36 cellular contexts compared by ENCODE assay signal in the genomic region with DNA sequence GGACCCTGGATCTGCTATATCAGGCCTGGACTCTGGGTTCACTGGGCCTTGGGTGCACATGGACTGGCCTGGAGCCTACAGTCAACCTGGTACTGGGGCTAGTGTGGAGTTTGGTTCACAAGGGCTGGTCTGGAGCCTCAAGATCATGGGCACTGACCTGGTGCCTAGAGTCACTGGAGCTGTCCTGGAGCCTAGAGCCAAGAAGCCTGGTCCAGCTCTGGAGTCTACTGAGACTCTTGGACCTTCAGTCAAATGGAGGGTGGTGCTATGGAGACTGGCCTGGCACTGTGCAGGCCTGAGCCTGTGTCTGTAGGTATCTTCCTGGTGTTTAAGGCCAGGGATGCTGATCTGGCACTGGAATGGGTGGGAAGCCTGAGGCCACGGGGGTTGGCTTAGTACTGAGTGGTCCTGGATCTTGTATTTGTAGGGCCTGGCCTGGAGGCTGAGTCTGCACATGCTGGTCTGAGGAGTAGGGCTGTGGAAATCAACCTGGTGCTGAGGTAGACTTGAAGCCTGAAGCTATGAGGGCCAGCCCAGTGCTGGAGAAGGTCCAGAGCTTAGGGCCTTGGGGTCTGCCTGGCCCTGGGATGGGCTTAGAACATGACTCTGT. TPM values are rescaled to one million over a fixed set of nuclear protein-coding genes. Genes with fewer than 3 reads are reported as not detected.
"Had no signal": no experiment of that assay in that cellular context is flagged by ENCODE, and none has a peak within 500 bp of the region (broad histone marks: within the 10 kb centered on the region; RNA-seq: fewer than 3 reads in every experiment).

No MANE protein-coding gene starts in this region.

- ATAC-seq: heart right ventricle; left cardiac atrium; naive thymus-derived CD8-positive, alpha-beta T cell; psoas muscle; right cardiac atrium; stimulated activated naive B cell treated with anti-CD40 and anti-IgM and Interleukin-4, amounts not matched to agents 10 μg/mL and 1 μg/mL and 100 μg/mL, for 72 hours had no signal

- H3K4me3 ChIP-seq: colonic mucosa, esophagus squamous epithelium, heart right ventricle, left lung, ovary, psoas muscle, sigmoid colon, thoracic aorta, tibial nerve, upper lobe of left lung, uterus had no signal

- H3K4me1 Mint-ChIP-seq: endodermal cell; naive thymus-derived CD8-positive, alpha-beta T cell; neural crest cell; stimulated activated naive B cell treated with anti-CD40 and anti-IgM and Interleukin-4, amounts not matched to agents 10 μg/mL and 1 μg/mL and 100 μg/mL, for 72 hours had no signal

- H3K4me1 ChIP-seq: colonic mucosa, esophagus squamous epithelium, heart right ventricle, left lung, psoas muscle, sigmoid colon, tibial nerve, upper lobe of left lung, uterus had no signal

- H3K27me3 ChIP-seq: colonic mucosa, left lung, ovary, sigmoid colon, tibial nerve, upper lobe of left lung, uterus had no signal

- H3K27ac Mint-ChIP-seq: dendritic cell treated with granulocyte-macrophage colony-stimulating factor and Interleukin-4, amounts not matched to agents 40 ng/mL and 50 ng/mL, for 4 days; endodermal cell; naive thymus-derived CD8-positive, alpha-beta T cell; stimulated activated naive B cell treated with anti-CD40 and anti-IgM and Interleukin-4, amounts not matched to agents 10 μg/mL and 1 μg/mL and 100 μg/mL, for 72 hours; stimulated activated naive CD8-positive, alpha-beta T cell treated with anti-CD3 and anti-CD28 coated beads, Interleukin-15, Interleukin-2, amounts not matched to agents 100 ng/mL and 50 ng/mL, for 24 hours had no signal

- H3K9me3 Mint-ChIP-seq: dendritic cell treated with granulocyte-macrophage colony-stimulating factor and Interleukin-4, amounts not matched to agents 40 ng/mL and 50 ng/mL, for 4 days; neural crest cell; stimulated activated naive B cell treated with anti-CD40 and anti-IgM and Interleukin-4, amounts not matched to agents 10 μg/mL and 1 μg/mL and 100 μg/mL, for 72 hours; stimulated activated naive CD8-positive, alpha-beta T cell treated with anti-CD3 and anti-CD28 coated beads, Interleukin-15, Interleukin-2, amounts not matched to agents 100 ng/mL and 50 ng/mL, for 24 hours had no signal

- DNase-seq: colonic mucosa; effector CD8-positive, alpha-beta T cell; endodermal cell; esophagus squamous epithelium; foreskin melanocyte; glutamatergic neuron; heart right ventricle; hippocampal formation; left cardiac atrium; left lung; mammary epithelial cell; mesendoderm; midbrain; naive thymus-derived CD8-positive, alpha-beta T cell; ovary; psoas muscle; right cardiac atrium; sigmoid colon; stimulated activated CD4-positive, alpha-beta T cell treated with anti-CD3 and anti-CD28 coated beads, Interleukin-2, amount 100 ng/mL, for 24 hours; stimulated activated CD4-positive, alpha-beta T cell treated with anti-CD3 and anti-CD28 coated beads, Interleukin-4, amount 100 ng/mL, for 24 hours; stimulated activated naive B cell treated with anti-CD40 and anti-IgM and Interleukin-4, amounts not matched to agents 10 μg/mL and 1 μg/mL and 100 μg/mL, for 72 hours; uterus had no signal

- H3K4me3 Mint-ChIP-seq: dendritic cell treated with granulocyte-macrophage colony-stimulating factor and Interleukin-4, amounts not matched to agents 40 ng/mL and 50 ng/mL, for 4 days; endodermal cell; naive thymus-derived CD8-positive, alpha-beta T cell; neural crest cell; stimulated activated naive B cell treated with anti-CD40 and anti-IgM and Interleukin-4, amounts not matched to agents 10 μg/mL and 1 μg/mL and 100 μg/mL, for 72 hours; stimulated activated naive CD8-positive, alpha-beta T cell treated with anti-CD3 and anti-CD28 coated beads, Interleukin-15, Interleukin-2, amounts not matched to agents 100 ng/mL and 50 ng/mL, for 24 hours had no signal

- H3K36me3 ChIP-seq: colonic mucosa, esophagus squamous epithelium, heart right ventricle, left lung, ovary, sigmoid colon, thoracic aorta, tibial nerve, upper lobe of left lung, uterus had no signal

- H3K9me3 ChIP-seq: colonic mucosa, esophagus squamous epithelium, heart right ventricle, left lung, ovary, psoas muscle, sigmoid colon, thoracic aorta, tibial nerve, upper lobe of left lung, uterus had no signal

- H3K36me3 Mint-ChIP-seq: naive thymus-derived CD8-positive, alpha-beta T cell; stimulated activated naive B cell treated with anti-CD40 and anti-IgM and Interleukin-4, amounts not matched to agents 10 μg/mL and 1 μg/mL and 100 μg/mL, for 72 hours had no signal

- H3K27ac ChIP-seq: colonic mucosa, esophagus squamous epithelium, heart right ventricle, left lung, ovary, psoas muscle, sigmoid colon, thoracic aorta, tibial nerve, upper lobe of left lung, uterus had no signal

RNA-seq across cellular contexts. Expression of gene WFDC9, which starts 16.5 kb away (rescaled TPM):
- total RNA-seq: chondrocyte; colonic mucosa; endodermal cell; endothelial cell of umbilical vein; epithelial cell of proximal tubule; esophagus squamous epithelium; heart right ventricle; kidney epithelial cell; left cardiac atrium; left lung; lower leg skin; mammary epithelial cell; mucosa of gallbladder; naive thymus-derived CD8-positive, alpha-beta T cell; neural crest cell; ovary; psoas muscle; renal cortical epithelial cell; right cardiac atrium; sigmoid colon; skeletal muscle tissue; thoracic aorta; tibial nerve; upper lobe of left lung; uterus had no signal
- polyA plus RNA-seq: endothelial cell of umbilical vein; heart right ventricle; mammary epithelial cell; naive thymus-derived CD8-positive, alpha-beta T cell; ovary; psoas muscle; right cardiac atrium; sigmoid colon had no signal

RNA-seq across cellular contexts. Expression of gene WFDC10A, which starts 18.0 kb away (rescaled TPM):
- total RNA-seq: chondrocyte; colonic mucosa; endodermal cell; endothelial cell of umbilical vein; epithelial cell of proximal tubule; esophagus squamous epithelium; heart right ventricle; kidney epithelial cell; left cardiac atrium; left lung; lower leg skin; mammary epithelial cell; mucosa of gallbladder; naive thymus-derived CD8-positive, alpha-beta T cell; neural crest cell; ovary; psoas muscle; renal cortical epithelial cell; right cardiac atrium; sigmoid colon; skeletal muscle tissue; thoracic aorta; tibial nerve; upper lobe of left lung; uterus had no signal
- polyA plus RNA-seq: endothelial cell of umbilical vein; heart right ventricle; mammary epithelial cell; naive thymus-derived CD8-positive, alpha-beta T cell; ovary; psoas muscle; right cardiac atrium; sigmoid colon had no signal

RNA-seq across cellular contexts. Expression of gene WFDC11, which starts 22.5 kb away (rescaled TPM):
- total RNA-seq: chondrocyte; colonic mucosa; endodermal cell; endothelial cell of umbilical vein; epithelial cell of proximal tubule; esophagus squamous epithelium; heart right ventricle; kidney epithelial cell; left cardiac atrium; left lung; lower leg skin; mammary epithelial cell; mucosa of gallbladder; naive thymus-derived CD8-positive, alpha-beta T cell; neural crest cell; ovary; psoas muscle; renal cortical epithelial cell; right cardiac atrium; sigmoid colon; skeletal muscle tissue; thoracic aorta; tibial nerve; upper lobe of left lung; uterus had no signal
- polyA plus RNA-seq: endothelial cell of umbilical vein; heart right ventricle; mammary epithelial cell; naive thymus-derived CD8-positive, alpha-beta T cell; ovary; psoas muscle; right cardiac atrium; sigmoid colon had no signal

RNA-seq across cellular contexts. Expression of gene WFDC13, which starts 54.3 kb away (rescaled TPM):
- total RNA-seq: chondrocyte; colonic mucosa; endodermal cell; endothelial cell of umbilical vein; epithelial cell of proximal tubule; esophagus squamous epithelium; heart right ventricle; kidney epithelial cell; left cardiac atrium; left lung; lower leg skin; mammary epithelial cell; mucosa of gallbladder; naive thymus-derived CD8-positive, alpha-beta T cell; neural crest cell; ovary; psoas muscle; renal cortical epithelial cell; right cardiac atrium; sigmoid colon; skeletal muscle tissue; thoracic aorta; tibial nerve; upper lobe of left lung; uterus had no signal
- polyA plus RNA-seq: endothelial cell of umbilical vein; heart right ventricle; mammary epithelial cell; naive thymus-derived CD8-positive, alpha-beta T cell; ovary; psoas muscle; right cardiac atrium; sigmoid colon had no signal

RNA-seq across cellular contexts. Expression of gene WFDC10B, which starts 57.3 kb away (rescaled TPM):
- total RNA-seq: chondrocyte; colonic mucosa; endodermal cell; endothelial cell of umbilical vein; epithelial cell of proximal tubule; esophagus squamous epithelium; heart right ventricle; kidney epithelial cell; left cardiac atrium; naive thymus-derived CD8-positive, alpha-beta T cell; neural crest cell; ovary; psoas muscle; renal cortical epithelial cell; right cardiac atrium; sigmoid colon; skeletal muscle tissue; thoracic aorta; uterus had no signal
- polyA plus RNA-seq: endothelial cell of umbilical vein; heart right ventricle; mammary epithelial cell; naive thymus-derived CD8-positive, alpha-beta T cell; psoas muscle; right cardiac atrium had no signal
